ENCODE assay signal across 9 cellular contexts in genomic region chr21:21232320-21232719, GRCh38.
DNase-seq lines count a peak whose midpoint lies in the region; ATAC-seq, FAIRE-seq and TF ChIP-seq lines count a peak whose summit lies in the region.
"Had no signal": no experiment of that assay in that cellular context is flagged by ENCODE, and none has a peak within 500 bp of the region (broad histone marks: within the 10 kb centered on the region; RNA-seq: fewer than 3 reads in every experiment).

No MANE protein-coding gene starts in this region.

- no peaks in the 10 kb centered on the region for H3K36me3 ChIP-seq in endothelial cell of umbilical vein (ENCODE audit: control insufficient read depth in 2 of 2, extremely low read depth in 1 of 2, insufficient read depth in 2 of 2, low read length in 2 of 2)
- no peaks in the 10 kb centered on the region for H3K36me3 ChIP-seq in esophagus muscularis mucosa

- H3K4me3 ChIP-seq in endothelial cell of umbilical vein (replicated peaks in 1 of 3; ENCODE audit: insufficient read depth in 1 of 3, low read depth in 1 of 3, low read length in 3 of 3) (no peak overlapping the region), retinal pigment epithelial cell (ENCODE audit: low read length) (no peak overlapping the region), esophagus muscularis mucosa (no peak overlapping the region)

- WGBS in esophagus muscularis mucosa, result 31% methylated on average over 1 of the region's 1 CpG

- ATAC-seq in HG03139 (IDR thresholded peaks at IDR 0.05; ENCODE audit: unreplicated experiment), result no peak

- no peaks in the 10 kb centered on the region for H3K79me2 ChIP-seq in endothelial cell of umbilical vein (ENCODE audit: control insufficient read depth, insufficient read depth, low read length)

- TF ChIP-seq POLR2A in endothelial cell of umbilical vein (IDR thresholded peaks at IDR 0.05; ENCODE audit: low read depth, low read length) (no peak), esophagus muscularis mucosa (IDR thresholded peaks at IDR 0.05; ENCODE audit: low read depth) (no peak)

- no peaks in the 10 kb centered on the region for H4K20me1 ChIP-seq in endothelial cell of umbilical vein (replicated peaks; ENCODE audit: control insufficient read depth, extremely low read depth, insufficient read depth, low read length)

- no peak overlapping the region for H3K27ac ChIP-seq in endothelial cell of umbilical vein (ENCODE audit: insufficient read depth, low read depth, low read length)
- no peak overlapping the region for H3K27ac ChIP-seq in esophagus muscularis mucosa (replicated peaks in 1 of 4)

- H3K4me1 ChIP-seq in endothelial cell of umbilical vein (ENCODE audit: control insufficient read depth, extremely low read depth, insufficient read depth, low read length) (no peaks in the 10 kb centered on the region), esophagus muscularis mucosa (no peaks in the 10 kb centered on the region)

- no peak for TF ChIP-seq EP300 in esophagus muscularis mucosa (IDR thresholded peaks at IDR 0.05)

- DNase-seq in NCI-H748 (lab: John Stamatoyannopoulos, UW; ENCODE audit: unreplicated experiment) (peak; percentile 47), NCI-H748 treated with DMSO at 0.1 percent for 48 hours (lab: John Stamatoyannopoulos, UW) (no peak), NCI-H82 treated with DMSO at 0.1 percent for 48 hours (lab: John Stamatoyannopoulos, UW; ENCODE audit: unreplicated experiment) (peak; percentile 19), endothelial cell of umbilical vein (ENCODE audit: low read depth, low spot score) (peak; percentile 22), retinal pigment epithelial cell (ENCODE audit: low read depth) (peak; percentile 34), GOT3 (lab: John Stamatoyannopoulos, UW) (no peak), esophagus muscularis mucosa (ENCODE audit: extremely low spot score) (no peak)
- DNase-seq: CD4-positive, CD25-positive, alpha-beta regulatory T cell had no signal

- dilution Hi-C loops in endothelial cell of umbilical vein (cut with MboI; ENCODE audit: extremely low pct_ligation_motif_present, low sequenced_read_pairs), result no loop called here

- H2AFZ ChIP-seq in endothelial cell of umbilical vein (ENCODE audit: low read depth, low read length), result no peak overlapping the region

- H3K9me1 ChIP-seq in endothelial cell of umbilical vein (replicated peaks; ENCODE audit: control insufficient read depth, extremely low read depth, insufficient read depth, low read length), result no peaks in the 10 kb centered on the region

- H3K9me3 ChIP-seq in endothelial cell of umbilical vein (replicated peaks; ENCODE audit: control insufficient read depth, insufficient read depth, low read length), result no peaks in the 10 kb centered on the region
- H3K9me3 ChIP-seq in esophagus muscularis mucosa, result no peaks in the 10 kb centered on the region

- POLR2A ChIA-PET in endothelial cell of umbilical vein (lab: Charles Lee), result no interaction called here

- no TSS peak for BruUV-seq in endothelial cell of umbilical vein (replicated peaks; lab: Mats Ljungman, UMichigan)

- H3K27me3 ChIP-seq in endothelial cell of umbilical vein (ENCODE audit: control insufficient read depth in 2 of 2, insufficient read depth in 2 of 2, low read length in 2 of 2) (no peaks in the 10 kb centered on the region), esophagus muscularis mucosa (no peaks in the 10 kb centered on the region)

- TF ChIP-seq CTCF in endothelial cell of umbilical vein (IDR thresholded peaks at IDR 0.05; ENCODE audit: extremely low read depth in 1 of 2, insufficient read depth in 1 of 2, low read depth in 1 of 2, low read length in 2 of 2), result no peak
- peak; percentile 69 for TF ChIP-seq CTCF in retinal pigment epithelial cell (conservative IDR thresholded peaks at IDR 0.05; ENCODE audit: low read depth, low read length)
- peak in 1 of 3 experiments; percentile 21 for TF ChIP-seq CTCF in esophagus muscularis mucosa (IDR thresholded peaks at IDR 0.05)

- H3K9ac ChIP-seq in endothelial cell of umbilical vein (replicated peaks; ENCODE audit: extremely low read depth, insufficient read depth, low read length), result no peak overlapping the region

- no peak overlapping the region for H3K4me2 ChIP-seq in endothelial cell of umbilical vein (ENCODE audit: insufficient read depth, low read length)

- intact Hi-C loops in endothelial cell of umbilical vein (cut with micrococcal nuclease), result loop anchor here (2.0 to 10.0 kb wide), 3 partner anchors 452 to 1560 kb away; no protein-coding TSS in a partner anchor
- intact Hi-C loops in esophagus muscularis mucosa (cut with DNase I), result no loop called here

- no peak for FAIRE-seq in endothelial cell of umbilical vein (lab: Jason Lieb, UNC)

- CTCF ChIA-PET in endothelial cell of umbilical vein (lab: Charles Lee), result interaction anchor here (0.8 to 1.5 kb wide), 11 partner anchors 11 to 1786 kb away, joined by 3 to 7 read pairs (median 3); no protein-coding TSS in a partner anchor

TF ChIP-seq in endothelial cell of umbilical vein, 7 proteins besides CTCF, POLR2A, EP300 and RAD21:
- TF ChIP-seq POLR2AphosphoS5 (IDR thresholded peaks at IDR 0.05; ENCODE audit: insufficient read depth, low read depth, low read length), result no peak
- TF ChIP-seq, protein P1, sequence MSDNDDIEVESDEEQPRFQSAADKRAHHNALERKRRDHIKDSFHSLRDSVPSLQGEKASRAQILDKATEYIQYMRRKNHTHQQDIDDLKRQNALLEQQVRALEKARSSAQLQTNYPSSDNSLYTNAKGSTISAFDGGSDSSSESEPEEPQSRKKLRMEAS (IDR thresholded peaks at IDR 0.05; ENCODE audit: insufficient read depth, insufficient read length), result no peak
- TF ChIP-seq MYC (IDR thresholded peaks at IDR 0.05; ENCODE audit: low read depth, low read length), result no peak
TF ChIP-seq in endothelial cell of umbilical vein: peak in this region for 0.

Comparison
In these comparisons a context has a peak if more than half of its experiments do, and no peak if none do; other contexts are left out.
1. DNase-seq: peak in NCI-H748 (single experiment), NCI-H82 treated with DMSO at 0.1 percent for 48 hours (single experiment), endothelial cell of umbilical vein (single experiment) and retinal pigment epithelial cell (single experiment); none in NCI-H748 treated with DMSO at 0.1 percent for 48 hours (single experiment), GOT3 (single experiment) and esophagus muscularis mucosa (single experiment).